In genomic region chr1:226308723-226309397, GRCh38 we compare ENCODE assay signal across 8 cellular contexts. TPM values are rescaled to one million over a fixed set of nuclear protein-coding genes. Genes with fewer than 3 reads are reported as not detected.
DNase-seq lines count a peak whose midpoint lies in the region; ATAC-seq and TF ChIP-seq lines count a peak whose summit lies in the region.

A gene with protein sequence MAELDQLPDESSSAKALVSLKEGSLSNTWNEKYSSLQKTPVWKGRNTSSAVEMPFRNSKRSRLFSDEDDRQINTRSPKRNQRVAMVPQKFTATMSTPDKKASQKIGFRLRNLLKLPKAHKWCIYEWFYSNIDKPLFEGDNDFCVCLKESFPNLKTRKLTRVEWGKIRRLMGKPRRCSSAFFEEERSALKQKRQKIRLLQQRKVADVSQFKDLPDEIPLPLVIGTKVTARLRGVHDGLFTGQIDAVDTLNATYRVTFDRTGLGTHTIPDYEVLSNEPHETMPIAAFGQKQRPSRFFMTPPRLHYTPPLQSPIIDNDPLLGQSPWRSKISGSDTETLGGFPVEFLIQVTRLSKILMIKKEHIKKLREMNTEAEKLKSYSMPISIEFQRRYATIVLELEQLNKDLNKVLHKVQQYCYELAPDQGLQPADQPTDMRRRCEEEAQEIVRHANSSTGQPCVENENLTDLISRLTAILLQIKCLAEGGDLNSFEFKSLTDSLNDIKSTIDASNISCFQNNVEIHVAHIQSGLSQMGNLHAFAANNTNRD (minus strand): TSS chr1:226309164. CDS start chr1:226309139, 25 bp downstream.

- peak; percentile 83 for TF ChIP-seq POLR2A in GM19099 (IDR thresholded peaks at IDR 0.05; ENCODE audit: extremely low read depth, insufficient read length, low read depth)

- DNase-seq in Ammon's horn (ENCODE audit: low spot score) = peak; percentile 87
- DNase-seq in NCI-H460 (ENCODE audit: extremely low read depth, low read depth) = peak; percentile 92
- peak; percentile 85 for DNase-seq in activated CD4-positive, alpha-beta T cell treated with anti-CD3 and anti-CD28 coated beads for 1 hour
- no peak for DNase-seq in chondrocyte (ENCODE audit: low spot score)
- peak; percentile 91 for DNase-seq in kidney tubule cell (ENCODE audit: low spot score)
- peak; percentile 73 to 86 for DNase-seq in stimulated activated CD4-positive, alpha-beta T cell treated with anti-CD3 and anti-CD28 coated beads, Interleukin-1b, Interleukin-23, amount 100 ng/mL, for 1 hour (ENCODE audit: low read depth in 2 of 2)

- peaks cover 11% of the 10 kb centered on the region for H3K4me1 Mint-ChIP-seq in chondrocyte (ENCODE audit: low read depth)

- peak; percentile 42 for TF ChIP-seq CTCF in chondrocyte (IDR thresholded peaks at IDR 0.05)

- H3K27ac Mint-ChIP-seq in chondrocyte (ENCODE audit: unreplicated experiment) = peak within 1 kb of the TSS; percentile 78

- peak; percentile 68 for ATAC-seq in HG03378 (IDR thresholded peaks at IDR 0.05; ENCODE audit: unreplicated experiment)

- no peaks in the 10 kb centered on the region for H3K9me3 Mint-ChIP-seq in chondrocyte (ENCODE audit: low read depth)

- H3K4me3 Mint-ChIP-seq in chondrocyte (ENCODE audit: unreplicated experiment) = peak within 1 kb of the TSS; percentile 84

- H3K27me3 Mint-ChIP-seq in chondrocyte (ENCODE audit: low read depth) = peaks cover 4% of the 10 kb centered on the region

- no peaks in the 10 kb centered on the region for H3K36me3 Mint-ChIP-seq in chondrocyte (ENCODE audit: low read depth)

RNA-seq across cellular contexts. Expression of the gene that starts here (rescaled TPM):
- total RNA-seq in NCI-H460 (2014; rRNA removed; shearing (Covaris generic)) = 17.4 and 20.5 TPM in 2 replicates
- polyA plus RNA-seq in NCI-H460 (2014; cell fraction: nucleus; rRNA removed) = 15.1 and 21.8 TPM in 2 replicates
- 2.1 to 3.0 TPM (median 2.2 TPM) in 3 replicates for total RNA-seq in chondrocyte
